23 cellular contexts compared by ENCODE assay signal in genomic region chr14:70964492-70964891, GRCh38.
"Had no signal": no experiment of that assay in that cellular context is flagged by ENCODE, and none has a peak within 500 bp of the region (broad histone marks: within the 10 kb centered on the region; RNA-seq: fewer than 3 reads in every experiment).

No MANE protein-coding gene starts in this region.

- H3K27me3 Mint-ChIP-seq: activated B cell treated with CpG ODN at 0.5 μM for 24 hours; activated CD4-positive, alpha-beta T cell treated with anti-CD3 and anti-CD28 coated beads, Interleukin-2, amount 10 ng/mL, durations not matched to agents 24 days and 14 days; activated CD8-positive, alpha-beta memory T cell treated with anti-CD3 and anti-CD28 coated beads, Interleukin-2, amount 10 ng/mL, durations not matched to agents 7 days and 5 days; activated naive CD4-positive, alpha-beta T cell treated with anti-CD3 and anti-CD28 coated beads, Interleukin-2, amount 50 U/mL, for 24 hours had no signal

- H3K27ac Mint-ChIP-seq: activated B cell treated with CpG ODN at 0.5 μM for 24 hours; activated CD4-positive, alpha-beta T cell treated with anti-CD3 and anti-CD28 coated beads, Interleukin-2, amount 10 ng/mL, durations not matched to agents 24 days and 14 days; activated CD8-positive, alpha-beta memory T cell treated with anti-CD3 and anti-CD28 coated beads, Interleukin-2, amount 10 ng/mL, durations not matched to agents 7 days and 5 days had no signal

- H3K4me1 ChIP-seq: breast epithelium had no signal

- H3K36me3 ChIP-seq: breast epithelium had no signal

- DNase-seq: activated B cell treated with CpG ODN at 0.5 μM for 24 hours; activated CD4-positive, alpha-beta T cell treated with anti-CD3 and anti-CD28 coated beads for 1 hour; activated CD4-positive, alpha-beta T cell treated with anti-CD3 and anti-CD28 coated beads, Interleukin-2, amount 10 ng/mL, durations not matched to agents 24 days and 14 days; activated CD4-positive, alpha-beta T cell treated with anti-CD3 and anti-CD28 coated beads, Interleukin-2, amount 50 U/mL, for 48 hours; activated CD8-positive, alpha-beta memory T cell treated with anti-CD3 and anti-CD28 coated beads, Interleukin-2, amount 10 ng/mL, durations not matched to agents 7 days and 5 days; activated effector memory CD4-positive, alpha-beta T cell treated with Interleukin-2 at 50 U/mL for 16 hours; activated naive CD4-positive, alpha-beta T cell; aorta; caudate nucleus; MM.1S; NCI-H1105; NCI-H1436; NCI-H1694 treated with DMSO at 0.1 percent for 48 hours; NCI-H2029 treated with DMSO at 0.1 percent for 48 hours; NCI-H345; NCI-H510A; NCI-H526 treated with DMSO at 0.1 percent for 48 hours; NCI-H82; SIG-M5; T-helper 2 cell; T1000 had no signal

- H3K27me3 ChIP-seq: breast epithelium had no signal

- H3K9me3 ChIP-seq: breast epithelium had no signal

- H3K9me3 Mint-ChIP-seq: activated B cell treated with CpG ODN at 0.5 μM for 24 hours; activated CD4-positive, alpha-beta T cell treated with anti-CD3 and anti-CD28 coated beads, Interleukin-2, amount 10 ng/mL, durations not matched to agents 24 days and 14 days; activated naive CD4-positive, alpha-beta T cell treated with anti-CD3 and anti-CD28 coated beads, Interleukin-2, amount 50 U/mL, for 24 hours had no signal

- H3K4me3 Mint-ChIP-seq: activated B cell treated with CpG ODN at 0.5 μM for 24 hours; activated CD4-positive, alpha-beta T cell treated with anti-CD3 and anti-CD28 coated beads, Interleukin-2, amount 10 ng/mL, durations not matched to agents 24 days and 14 days; activated CD8-positive, alpha-beta memory T cell treated with anti-CD3 and anti-CD28 coated beads, Interleukin-2, amount 10 ng/mL, durations not matched to agents 7 days and 5 days; activated naive CD4-positive, alpha-beta T cell treated with anti-CD3 and anti-CD28 coated beads, Interleukin-2, amount 50 U/mL, for 24 hours had no signal

- ATAC-seq: activated CD8-positive, alpha-beta memory T cell treated with anti-CD3 and anti-CD28 coated beads, Interleukin-2, amount 10 ng/mL, durations not matched to agents 7 days and 5 days had no signal

- H3K4me3 ChIP-seq: breast epithelium had no signal

- H3K4me1 Mint-ChIP-seq: activated B cell treated with CpG ODN at 0.5 μM for 24 hours had no signal

- H3K27ac ChIP-seq: breast epithelium had no signal
